Comparison of ENCODE assay signal across 8 cellular contexts in genomic region chr16:47258874-47259461, GRCh38.
DNase-seq lines count a peak whose midpoint lies in the region; ATAC-seq and TF ChIP-seq lines count a peak whose summit lies in the region.

No MANE protein-coding gene starts in this region.

- H3K9me3 ChIP-seq in lower lobe of right lung: no peaks in the 10 kb centered on the region

- in situ Hi-C loops in ACHN (cut with HindIII; ENCODE audit: low pct_ligation_motif_present, low pct_unique_long_range_greater_than_20kb, low sequenced_read_pairs): no loop called here
- in situ Hi-C loops in G401 (cut with HindIII; ENCODE audit: low sequenced_read_pairs): no loop called here

- no peak overlapping the region for H3K4me3 ChIP-seq in LNCaP clone FGC (ENCODE audit: low read depth, low read length)
- no peak overlapping the region for H3K4me3 ChIP-seq in lower lobe of right lung

- TF ChIP-seq CTCF in LNCaP clone FGC (IDR thresholded peaks at IDR 0.05; ENCODE audit: control insufficient read depth, extremely low read depth, insufficient read depth) (peak; percentile 47), lower lobe of right lung (IDR thresholded peaks at IDR 0.05) (peak; percentile 45)

- ATAC-seq in lower lobe of right lung: no peak
- ATAC-seq in HG03442 (IDR thresholded peaks at IDR 0.05; ENCODE audit: unreplicated experiment): no peak

- H3K36me3 ChIP-seq in lower lobe of right lung: peaks cover 20% of the 10 kb centered on the region

- DNase-seq in ACHN (peak; percentile 58), G401 (ENCODE audit: low spot score) (peak; percentile 7), LNCaP clone FGC (ENCODE audit: low read depth) (no peak), amniotic epithelial cell (ENCODE audit: low read depth) (peak; percentile 21), lower lobe of right lung (no peak), HK-2 (ENCODE audit: unreplicated experiment) (no peak), NCI-H1417 treated with DMSO at 0.1 percent for 48 hours (lab: John Stamatoyannopoulos, UW) (no peak)

- no peaks in the 10 kb centered on the region for H3K4me1 ChIP-seq in lower lobe of right lung

- intact Hi-C loops in lower lobe of right lung (cut with DNase I): no loop called here

- no peaks in the 10 kb centered on the region for H3K27me3 ChIP-seq in lower lobe of right lung (ENCODE audit: low read depth)

- no peak overlapping the region for H3K27ac ChIP-seq in lower lobe of right lung

Comparison
In these comparisons a context has a peak if more than half of its experiments do, and no peak if none do; other contexts are left out.
1. DNase-seq: peak in ACHN (single experiment), G401 (single experiment) and amniotic epithelial cell (single experiment); none in LNCaP clone FGC (single experiment), lower lobe of right lung (single experiment), HK-2 (single experiment) and NCI-H1417 treated with DMSO at 0.1 percent for 48 hours (single experiment).